In the genomic region with DNA sequence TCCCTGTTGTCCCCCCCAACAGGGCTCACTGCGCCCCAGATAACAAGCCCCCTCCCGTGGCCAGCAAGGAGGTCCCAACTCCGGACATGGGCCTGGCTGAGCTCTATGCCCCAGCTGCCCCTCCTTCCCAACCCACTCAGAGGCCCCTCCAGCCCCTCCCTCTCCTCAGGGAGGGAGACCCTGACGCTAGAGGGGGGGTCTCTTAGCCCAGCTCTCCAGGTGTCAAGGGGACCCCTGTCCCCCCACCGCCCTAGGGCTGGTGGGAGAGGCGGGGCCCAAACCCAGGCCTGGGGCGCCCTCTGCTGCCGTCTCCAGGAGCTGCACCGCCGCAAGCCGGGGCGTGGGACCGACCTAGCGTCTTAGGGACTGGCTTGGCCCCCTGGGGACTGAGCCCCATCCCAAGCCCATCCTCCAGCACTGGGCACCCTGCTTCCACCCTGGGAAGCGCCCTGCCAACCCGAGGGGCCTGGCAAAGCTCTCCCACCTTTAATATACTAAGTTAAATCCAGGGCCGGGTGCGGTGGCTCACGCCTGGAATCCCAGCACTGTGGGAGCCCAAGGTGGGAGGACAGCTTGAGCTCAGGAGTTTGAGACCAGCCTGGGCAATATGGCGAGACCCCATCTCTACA, we compare ENCODE assay signal across 9 cellular contexts. TPM values are rescaled to one million over a fixed set of nuclear protein-coding genes. Genes with fewer than 3 reads are reported as not detected.
DNase-seq lines count a peak whose midpoint lies in the region; ATAC-seq and TF ChIP-seq lines count a peak whose summit lies in the region.
"Had no signal": no experiment of that assay in that cellular context is flagged by ENCODE, and none has a peak within 500 bp of the region (broad histone marks: within the 10 kb centered on the region; RNA-seq: fewer than 3 reads in every experiment).

No MANE protein-coding gene starts in this region.

- no peak overlapping the region for H3K27ac ChIP-seq in coronary artery
- H3K27ac ChIP-seq: skin epidermis had no signal

- no peaks in the 10 kb centered on the region for H3K36me3 ChIP-seq in Caco-2 (ENCODE audit: control insufficient read depth, insufficient read depth, low read length)

- H3K9me3 ChIP-seq in Caco-2, result no peaks in the 10 kb centered on the region

- no peak overlapping the region for H3K4me3 ChIP-seq in Caco-2 (ENCODE audit: low read depth, low read length)
- H3K4me3 ChIP-seq in coronary artery, result peak overlapping the region; percentile 42
- H3K4me3 ChIP-seq: skin epidermis had no signal

- CTCF ChIA-PET in Caco-2 (lab: Charles Lee), result interaction anchor here (0.6 to 1.1 kb wide), 7 partner anchors 8 to 88 kb away, joined by 3 to 8 read pairs (median 3); partner anchors contain the start of gene RNU6-2

- H3K27me3 ChIP-seq in Caco-2 (replicated peaks; ENCODE audit: control insufficient read depth, insufficient read depth, low read length), result peaks cover 2% of the 10 kb centered on the region; the same call in 1 of the 2 replicates

- peak in 1 of 2 experiments; percentile 79 for DNase-seq in Caco-2
- peak; percentile 65 to 74 for DNase-seq in activated CD4-positive, alpha-beta T cell treated with anti-CD3 and anti-CD28 coated beads for 4 hours
- DNase-seq in coronary artery (ENCODE audit: low spot score), result no peak
- peak in 1 of 2 experiments; percentile 83 for DNase-seq in mesothelial cell of epicardium (ENCODE audit: low spot score in 2 of 2, unreplicated experiment in 2 of 2)
- DNase-seq in stimulated activated naive CD4-positive, alpha-beta T cell (lab: John Stamatoyannopoulos, UW), result peak; percentile 49 to 75 (median 59)
- no peak for DNase-seq in DMS114 treated with DMSO at 0.1 percent for 48 hours (lab: John Stamatoyannopoulos, UW; ENCODE audit: unreplicated experiment)

- ATAC-seq in GM18861 (IDR thresholded peaks at IDR 0.05; ENCODE audit: unreplicated experiment), result no peak

- H3K4me1 ChIP-seq in Caco-2, result peaks cover 10% of the 10 kb centered on the region

- H3K36me3 Mint-ChIP-seq in Caco-2 (ENCODE audit: insufficient read depth, unreplicated experiment), result peaks cover 43% of the 10 kb centered on the region
- H3K36me3 Mint-ChIP-seq in mesothelial cell of epicardium, result peaks cover 2% of the 10 kb centered on the region

- H3K9me3 Mint-ChIP-seq in Caco-2 (ENCODE audit: unreplicated experiment) (no peaks in the 10 kb centered on the region), mesothelial cell of epicardium (no peaks in the 10 kb centered on the region)

- no TSS peak for BruUV-seq in Caco-2 (replicated peaks; lab: Mats Ljungman, UMichigan)

- POLR2A ChIA-PET in Caco-2 (lab: Charles Lee), result no interaction called here

- TF ChIP-seq EP300 in Ishikawa (IDR thresholded peaks at IDR 0.05; ENCODE audit: borderline replicate concordance), result no peak

- H3K27me3 Mint-ChIP-seq in Caco-2 (ENCODE audit: insufficient read depth, unreplicated experiment) (peaks cover 15% of the 10 kb centered on the region), mesothelial cell of epicardium (ENCODE audit: low read depth) (peaks cover 61% of the 10 kb centered on the region)

- intact Hi-C loops in Caco-2 (cut with micrococcal nuclease; ENCODE audit: unreplicated experiment), result loop anchor here (2.0 kb wide), 1 partner anchor 145 kb away; no protein-coding TSS in a partner anchor

- H3K4me1 Mint-ChIP-seq in Caco-2 (ENCODE audit: low read depth, unreplicated experiment) (no peaks in the 10 kb centered on the region), mesothelial cell of epicardium (peaks cover 9% of the 10 kb centered on the region)

- H3K4me3 Mint-ChIP-seq in Caco-2 (ENCODE audit: unreplicated experiment) (peak overlapping the region; percentile 69), mesothelial cell of epicardium (peak overlapping the region; percentile 36)

- TF ChIP-seq CTCF in Caco-2 (IDR thresholded peaks at IDR 0.05; ENCODE audit: insufficient read depth in 1 of 2, low read depth in 1 of 2, low read length in 1 of 2, severe bottlenecking in 1 of 2, unreplicated experiment in 1 of 2), result peak; percentile 85 to 93
- TF ChIP-seq CTCF in coronary artery (IDR thresholded peaks at IDR 0.05), result peak; percentile 99
- TF ChIP-seq CTCF in mesothelial cell of epicardium (IDR thresholded peaks at IDR 0.05; ENCODE audit: unreplicated experiment), result peak; percentile 83

- TF ChIP-seq RAD21 in Ishikawa (IDR thresholded peaks at IDR 0.05; ENCODE audit: low read depth), result peak; percentile 82

- H3K27ac Mint-ChIP-seq in Caco-2 (ENCODE audit: unreplicated experiment) (no peak overlapping the region), mesothelial cell of epicardium (no peak overlapping the region)

TF ChIP-seq in Ishikawa, 13 proteins besides CTCF, POLR2A, EP300 and RAD21:
- TF ChIP-seq NFIC (IDR thresholded peaks at IDR 0.05), result no peak
- TF ChIP-seq ZBTB7A (IDR thresholded peaks at IDR 0.05; ENCODE audit: low read depth), result peak; percentile 92

RNA-seq across cellular contexts. Expression of gene GRIN3B, which starts 1.4 kb away (rescaled TPM):
- 0.41 and 0.49 TPM in 2 replicates for total RNA-seq in Caco-2 (2022)
- 0.29 to 0.36 TPM (median 0.34 TPM) in 3 replicates for total RNA-seq in mesothelial cell of epicardium

RNA-seq across cellular contexts. Expression of gene WDR18, which starts 17.5 kb away (rescaled TPM):
- total RNA-seq in Caco-2 (2022), result 89.5 and 96.8 TPM in 2 replicates
- 59.3 to 65.2 TPM (median 59.4 TPM) in 3 replicates for total RNA-seq in mesothelial cell of epicardium

RNA-seq across cellular contexts. Expression of gene TMEM259, which starts 19.3 kb away (rescaled TPM):
- total RNA-seq in Caco-2 (2022), result 148 and 154 TPM in 2 replicates
- 232 to 245 TPM (median 242 TPM) in 3 replicates for total RNA-seq in mesothelial cell of epicardium

RNA-seq across cellular contexts. Expression of gene RNU6-2, which starts 19.7 kb away (rescaled TPM):
- not detected in 2 replicates for total RNA-seq in Caco-2 (2022)
- not detected in 3 replicates for total RNA-seq in mesothelial cell of epicardium

RNA-seq across cellular contexts. Expression of gene CNN2, which starts 24.8 kb away (rescaled TPM):
- 194 and 221 TPM in 2 replicates for total RNA-seq in Caco-2 (2022)
- 492 to 501 TPM (median 493 TPM) in 3 replicates for total RNA-seq in mesothelial cell of epicardium

Comparison
In these comparisons a context has a peak if more than half of its experiments do, and no peak if none do; other contexts are left out.
1. DNase-seq: peak in activated CD4-positive, alpha-beta T cell treated with anti-CD3 and anti-CD28 coated beads for 4 hours (2 of 2) and stimulated activated naive CD4-positive, alpha-beta T cell (6 of 6); none in coronary artery (single experiment) and DMS114 treated with DMSO at 0.1 percent for 48 hours (single experiment).
2. Peak in every context shown above with its lines, with median percentiles within 50 percentile points of each other: CTCF ChIP-seq.